Comparison of ENCODE assay signal across 19 cellular contexts in the genomic region with DNA sequence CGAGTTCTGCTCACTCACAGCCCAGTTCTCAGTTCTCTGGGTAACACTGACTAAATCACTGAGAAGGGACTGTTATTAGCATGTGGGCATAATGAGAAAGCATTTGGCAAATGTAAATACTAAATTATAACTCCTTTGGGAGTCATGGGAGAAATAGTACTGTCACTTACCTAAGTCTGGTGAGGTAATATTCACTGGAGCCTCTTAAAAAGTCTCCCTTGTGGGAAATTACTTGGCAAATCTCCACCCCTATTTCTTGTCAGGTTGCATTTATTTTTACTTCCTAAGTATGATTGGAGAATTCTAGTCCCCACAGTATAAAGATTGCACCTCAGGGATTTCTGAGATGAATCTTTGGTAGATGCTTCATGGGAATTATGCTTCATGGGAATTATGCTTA.
"Had no signal": no experiment of that assay in that cellular context is flagged by ENCODE, and none has a peak within 500 bp of the region (broad histone marks: within the 10 kb centered on the region; RNA-seq: fewer than 3 reads in every experiment).

No MANE protein-coding gene starts in this region.

- H3K36me3 ChIP-seq: esophagus muscularis mucosa, gastroesophageal sphincter, heart left ventricle, left lung, lower lobe of right lung had no signal

- ATAC-seq: foreskin keratinocyte; gastroesophageal sphincter; heart left ventricle; left cardiac atrium; left lung; left ventricle myocardium superior; lower lobe of right lung; naive thymus-derived CD4-positive, alpha-beta T cell had no signal

- H3K27ac Mint-ChIP-seq: naive thymus-derived CD4-positive, alpha-beta T cell had no signal

- H3K27me3 ChIP-seq: dorsolateral prefrontal cortex, esophagus muscularis mucosa, foreskin keratinocyte, gastroesophageal sphincter, heart left ventricle, left lung had no signal

- H3K4me1 ChIP-seq: esophagus muscularis mucosa, foreskin keratinocyte, gastroesophageal sphincter, heart left ventricle, left lung, lower lobe of right lung had no signal

- DNase-seq: dermis blood vessel endothelial cell; dorsolateral prefrontal cortex; effector CD4-positive, alpha-beta T cell; effector memory CD4-positive, alpha-beta T cell; foreskin keratinocyte; heart left ventricle; hippocampal formation; islet precursor cell; kidney; left cardiac atrium; left lung; left ventricle myocardium superior; lower lobe of right lung; mesenchymal stem cell; midbrain; naive thymus-derived CD4-positive, alpha-beta T cell had no signal

- H3K36me3 Mint-ChIP-seq: naive thymus-derived CD4-positive, alpha-beta T cell had no signal

- H3K4me3 ChIP-seq: coronary artery, dorsolateral prefrontal cortex, esophagus muscularis mucosa, gastroesophageal sphincter, heart left ventricle, left lung, lower lobe of right lung had no signal

- H3K27ac ChIP-seq: coronary artery, dorsolateral prefrontal cortex, esophagus muscularis mucosa, foreskin keratinocyte, gastroesophageal sphincter, heart left ventricle, left lung, lower lobe of right lung had no signal

- H3K9me3 ChIP-seq: esophagus muscularis mucosa, gastroesophageal sphincter, heart left ventricle, left lung, lower lobe of right lung had no signal

- H3K4me3 Mint-ChIP-seq: naive thymus-derived CD4-positive, alpha-beta T cell had no signal
